Comparison of ENCODE assay signal across 8 cellular contexts in the genomic region with DNA sequence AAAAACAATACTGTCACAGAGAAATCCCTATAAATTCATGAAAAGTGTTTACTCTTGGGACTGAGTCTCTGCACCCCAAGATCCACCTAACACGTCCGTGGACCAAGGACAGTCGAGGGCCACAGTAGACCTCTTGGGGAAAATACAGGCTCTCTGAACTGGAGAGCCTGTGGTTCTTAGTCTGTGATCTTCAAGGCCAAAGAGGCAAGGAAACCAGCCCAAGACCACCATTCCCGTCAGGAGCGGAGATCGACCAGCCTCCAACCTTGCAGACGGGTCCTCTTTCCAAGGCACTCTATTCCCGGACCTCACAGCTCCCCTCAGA. TPM values are rescaled to one million over a fixed set of nuclear protein-coding genes. Genes with fewer than 3 reads are reported as not detected.
A peak's percentile ranks its signal among the peaks of the same experiment; 100 is the strongest.
DNase-seq lines count a peak whose midpoint lies in the region; ATAC-seq and TF ChIP-seq lines count a peak whose summit lies in the region.

No MANE protein-coding gene starts in this region.

- H3K79me2 ChIP-seq in MM.1S (ENCODE audit: low read length) = no peaks in the 10 kb centered on the region

- peak overlapping the region; percentile 32 for H3K4me3 ChIP-seq in CD8-positive, alpha-beta memory T cell (ENCODE audit: low read length)
- peak overlapping the region; percentile 68 for H3K4me3 ChIP-seq in MM.1S (ENCODE audit: low read length)
- peak overlapping the region; percentile 42 for H3K4me3 ChIP-seq in endocrine pancreas (ENCODE audit: control insufficient read depth, insufficient read depth, low read length)
- H3K4me3 ChIP-seq in neutrophil (ENCODE audit: low read depth in 1 of 2, low read length in 1 of 2) = peak overlapping the region; percentile 34 to 52

- H3K27ac Mint-ChIP-seq in CD8-positive, alpha-beta memory T cell = no peak overlapping the region

- peaks cover 0 to 8% (median 2%) of the 10 kb centered on the region in 5 donors for H3K9me3 Mint-ChIP-seq in CD8-positive, alpha-beta memory T cell

- CTCF ChIA-PET in CD8-positive, alpha-beta memory T cell (lab: Charles Lee) = no interaction called here

- H3K36me3 Mint-ChIP-seq in CD8-positive, alpha-beta memory T cell = peaks cover 0 to 5% (median 0%) of the 10 kb centered on the region in 3 donors

- H3K27me3 ChIP-seq in CD8-positive, alpha-beta memory T cell (ENCODE audit: insufficient read depth, low read length, poor library complexity, severe bottlenecking) = peaks cover 11% of the 10 kb centered on the region
- H3K27me3 ChIP-seq in MM.1S (replicated peaks; ENCODE audit: insufficient read depth, low read length) (0 out of 2 replicates have a peak, but pooled peaks cover 5% of the 10 kb centered on the region), endocrine pancreas (ENCODE audit: control insufficient read depth, insufficient read depth, low read length) (no peaks in the 10 kb centered on the region), neutrophil (peaks cover 91% of the 10 kb centered on the region)

- H3K9me2 ChIP-seq in MM.1S (replicated peaks; ENCODE audit: insufficient read depth, low read length) = no peaks in the 10 kb centered on the region

- H3K4me1 ChIP-seq in CD8-positive, alpha-beta memory T cell (ENCODE audit: insufficient read depth, low read length) = no peaks in the 10 kb centered on the region
- H3K4me1 ChIP-seq in MM.1S (ENCODE audit: low read length) (0 out of 2 replicates have a peak, but pooled peaks cover 5% of the 10 kb centered on the region), endocrine pancreas (ENCODE audit: control insufficient read depth, insufficient read depth, low read length) (no peaks in the 10 kb centered on the region), neutrophil (ENCODE audit: control insufficient read depth in 1 of 2, insufficient read depth in 1 of 2, low read depth in 1 of 2, low read length in 1 of 2) (peaks cover 17 to 41% of the 10 kb centered on the region in 2 experiments)

- TF ChIP-seq CTCF in MM.1S (IDR thresholded peaks at IDR 0.05; ENCODE audit: low read length) (no peak), neutrophil (IDR thresholded peaks at IDR 0.05) (no peak)

- H3K4me1 Mint-ChIP-seq in CD8-positive, alpha-beta memory T cell = peaks cover 15 to 33% (median 29%) of the 10 kb centered on the region in 3 donors

- peaks cover 8% of the 10 kb centered on the region for H3F3A ChIP-seq in MM.1S (ENCODE audit: insufficient read depth, low read length)

- DNase-seq in CD8-positive, alpha-beta memory T cell = no peak
- DNase-seq in MM.1S = no peak
- DNase-seq in stimulated activated CD4-positive, alpha-beta T cell treated with anti-CD3 and anti-CD28 coated beads, Interleukin-4, amount 100 ng/mL, for 1 hour = no peak
- DNase-seq in NCI-H82 treated with DMSO at 0.1 percent for 48 hours (lab: John Stamatoyannopoulos, UW; ENCODE audit: unreplicated experiment) = no peak

- H3K27ac ChIP-seq in CD8-positive, alpha-beta memory T cell (ENCODE audit: low read depth, low read length) = no peak overlapping the region
- H3K27ac ChIP-seq in MM.1S (ENCODE audit: low read length) (no peak overlapping the region), neutrophil (no peak overlapping the region)

- H4K20me1 ChIP-seq in MM.1S (ENCODE audit: insufficient read depth, low read length) = no peaks in the 10 kb centered on the region

- H3K27me3 Mint-ChIP-seq in CD8-positive, alpha-beta memory T cell = peaks cover 47 to 63% of the 10 kb centered on the region in 2 donors

- peak overlapping the region; percentile 90 for H2AFZ ChIP-seq in MM.1S (ENCODE audit: low read length)

- no peaks in the 10 kb centered on the region for H3K9me3 ChIP-seq in CD8-positive, alpha-beta memory T cell (ENCODE audit: low read length)
- H3K9me3 ChIP-seq in MM.1S (replicated peaks; ENCODE audit: insufficient read depth, low read length) = no peaks in the 10 kb centered on the region
- H3K9me3 ChIP-seq in endocrine pancreas (ENCODE audit: control insufficient read depth, low read length) = no peaks in the 10 kb centered on the region
- H3K9me3 ChIP-seq in neutrophil = no peaks in the 10 kb centered on the region

- peak overlapping the region; percentile 92 for H3K4me2 ChIP-seq in MM.1S (ENCODE audit: low read depth, low read length)

- POLR2A ChIA-PET in CD8-positive, alpha-beta memory T cell (lab: Charles Lee) = no interaction called here

- no peaks in the 10 kb centered on the region for H3K36me3 ChIP-seq in CD8-positive, alpha-beta memory T cell (ENCODE audit: insufficient read depth, low read length)
- H3K36me3 ChIP-seq in MM.1S (replicated peaks; ENCODE audit: insufficient read depth, low read length) = no peaks in the 10 kb centered on the region
- no peaks in the 10 kb centered on the region for H3K36me3 ChIP-seq in endocrine pancreas (ENCODE audit: control insufficient read depth, insufficient read depth, low read length)
- H3K36me3 ChIP-seq in neutrophil = no peaks in the 10 kb centered on the region

- H3K9ac ChIP-seq in MM.1S (ENCODE audit: low read length) = peak overlapping the region; percentile 52; the same call in 1 of the 2 replicates
- H3K9ac ChIP-seq in endocrine pancreas (ENCODE audit: control insufficient read depth, insufficient read depth, low read length) = peak overlapping the region; percentile 72

- H3K4me3 Mint-ChIP-seq in CD8-positive, alpha-beta memory T cell = peak overlapping the region in 6 of 7 donors; percentile 35 to 76 (median 61)

- ATAC-seq in GM19035 (IDR thresholded peaks at IDR 0.05; ENCODE audit: unreplicated experiment) (no peak), HG03378 (IDR thresholded peaks at IDR 0.05; ENCODE audit: unreplicated experiment) (no peak)

RNA-seq across cellular contexts. Expression of gene APBB2, which starts 1.6 kb away (rescaled TPM):
- 1 to 10 TPM in 1 of 2 experiments, under 1 TPM in 1; 0.86 to 1.1 TPM for total RNA-seq in CD8-positive, alpha-beta memory T cell
- not detected for polyA plus RNA-seq in CD8-positive, alpha-beta memory T cell

RNA-seq across cellular contexts. Expression of gene UCHL1, which starts 40.8 kb away (rescaled TPM):
- total RNA-seq in CD8-positive, alpha-beta memory T cell = under 1 TPM; 0.75 to 0.83 TPM
- polyA plus RNA-seq in CD8-positive, alpha-beta memory T cell = not detected
